In the genomic region with DNA sequence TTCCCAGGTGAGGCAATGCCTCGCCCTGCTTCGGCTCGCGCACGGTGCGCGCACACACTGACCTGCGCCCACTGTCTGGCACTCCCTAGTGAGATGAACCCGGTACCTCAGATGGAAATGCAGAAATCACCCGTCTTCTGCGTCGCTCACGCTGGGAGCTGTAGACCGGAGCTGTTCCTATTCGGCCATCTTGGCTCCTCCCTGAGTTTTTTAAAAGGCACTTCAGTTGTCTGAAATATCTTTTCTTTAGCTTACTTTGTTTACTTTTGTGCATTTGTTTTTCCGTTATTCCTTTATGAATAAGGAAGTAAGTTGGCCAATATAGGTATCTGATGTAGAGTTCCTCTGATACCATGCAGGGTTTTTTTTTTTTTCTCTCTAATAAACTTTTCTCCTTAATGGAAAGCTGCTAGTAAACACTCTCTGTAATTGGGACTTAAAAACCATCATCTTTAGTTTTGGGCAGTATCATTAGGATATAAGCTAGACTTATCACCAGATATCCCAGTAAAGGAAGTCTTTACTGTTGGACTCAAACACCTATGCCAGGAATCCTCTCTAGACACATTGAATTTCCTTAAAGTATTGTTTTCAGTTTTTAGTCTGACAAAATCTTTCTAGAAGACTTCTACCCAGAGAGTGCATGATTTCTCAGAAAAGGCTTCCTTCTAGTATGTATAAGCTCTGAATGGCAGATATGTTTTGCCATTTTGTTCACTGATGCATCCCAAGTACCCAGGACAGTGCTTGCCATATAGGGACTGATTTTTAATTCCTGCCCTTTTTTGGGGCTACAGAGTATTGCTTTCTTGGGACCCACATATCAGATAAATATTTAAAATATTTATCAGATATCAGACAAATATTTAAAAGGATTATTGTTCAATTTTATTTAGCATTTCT, we compare ENCODE assay signal across 9 cellular contexts. TPM values are rescaled to one million over a fixed set of nuclear protein-coding genes. Genes with fewer than 3 reads are reported as not detected.
DNase-seq lines count a peak whose midpoint lies in the region; ATAC-seq, FAIRE-seq and TF ChIP-seq lines count a peak whose summit lies in the region.
"Had no signal": no experiment of that assay in that cellular context is flagged by ENCODE, and none has a peak within 500 bp of the region (broad histone marks: within the 10 kb centered on the region; RNA-seq: fewer than 3 reads in every experiment).

No MANE protein-coding gene starts in this region.

- no peak overlapping the region for H3K23ac ChIP-seq in H1 (ENCODE audit: insufficient read length)

- peak; percentile 9 for DNase-seq in ELF-1 (ENCODE audit: low read depth, low spot score)
- DNase-seq in NCI-H510A (lab: John Stamatoyannopoulos, UW) = peak; percentile 6
- DNase-seq in H1 (ENCODE audit: low read depth in 1 of 2, low spot score in 2 of 2) = no peak
- peak; percentile 14 for DNase-seq in neural progenitor cell (ENCODE audit: low spot score)
- DNase-seq in D721Med (ENCODE audit: insufficient read length, low spot score) = no peak
- DNase-seq in DMS114 treated with DMSO at 0.1 percent for 48 hours (lab: John Stamatoyannopoulos, UW; ENCODE audit: unreplicated experiment) = no peak
- DNase-seq: amygdala had no signal

- H3K18ac ChIP-seq in H1 (ENCODE audit: extremely low read depth, low read length) = 0 out of 2 replicates have a peak overlapping the region, but pooled peaks have one; percentile 2

- no peak overlapping the region for H4K91ac ChIP-seq in H1 (replicated peaks; ENCODE audit: insufficient read length, low read length)

- peak overlapping the region; percentile 97 for H3K27ac Mint-ChIP-seq in neural progenitor cell

- no peaks in the 10 kb centered on the region for H3K79me1 ChIP-seq in H1 (ENCODE audit: low read depth, low read length)

- H3K27me3 ChIP-seq in H1 (replicated peaks in 1 of 4; ENCODE audit: control insufficient read depth in 3 of 4, extremely low read depth in 1 of 4, insufficient read depth in 3 of 4, low read length in 3 of 4) (no peaks in the 10 kb centered on the region), neural progenitor cell (no peaks in the 10 kb centered on the region)

- peaks cover 17% of the 10 kb centered on the region for H3F3A ChIP-seq in neural progenitor cell (ENCODE audit: low read depth)

- H3K36me3 ChIP-seq in H1 (ENCODE audit: control insufficient read depth in 2 of 4, insufficient read depth in 4 of 4, low read length in 3 of 4) (peaks cover 0 to 20% (median 2%) of the 10 kb centered on the region in 4 experiments; a peak in 5 of 8 replicates), neural progenitor cell (peaks cover 20% of the 10 kb centered on the region)

- H2BK15ac ChIP-seq in H1 (ENCODE audit: low read length) = no peak overlapping the region

- H3K27me3 Mint-ChIP-seq in neural progenitor cell (ENCODE audit: insufficient read depth, low read depth) = no peaks in the 10 kb centered on the region

- H2BK5ac ChIP-seq in H1 (ENCODE audit: low read depth, low read length) = no peak overlapping the region

- H2BK20ac ChIP-seq in H1 (ENCODE audit: low read length) = no peak overlapping the region

- H3K27ac ChIP-seq in H1 (ENCODE audit: low read depth, low read length) (peak overlapping the region; percentile 51; the same call in 1 of the 2 replicates), neural progenitor cell (peak overlapping the region; percentile 35)

- no peaks in the 10 kb centered on the region for H3K9me3 Mint-ChIP-seq in neural progenitor cell

- TF ChIP-seq CTCF in H1 (IDR thresholded peaks at IDR 0.05; ENCODE audit: control extremely low read depth in 1 of 3, insufficient read depth in 1 of 3, low read depth in 1 of 3, low read length in 3 of 3) (no peak), neural progenitor cell (IDR thresholded peaks at IDR 0.05) (no peak), D721Med (IDR thresholded peaks at IDR 0.05; ENCODE audit: insufficient read depth, missing control alignments) (no peak)

- H3K9me3 ChIP-seq in H1 (ENCODE audit: insufficient read depth in 2 of 2, low read depth in 1 of 2, low read length in 1 of 2) = no peaks in the 10 kb centered on the region
- H3K9me3 ChIP-seq in neural progenitor cell (ENCODE audit: low read depth) = no peaks in the 10 kb centered on the region

- H3K36me3 Mint-ChIP-seq in neural progenitor cell = peaks cover 5% of the 10 kb centered on the region

- FAIRE-seq in H1 (lab: Jason Lieb, UNC) (no peak), D721Med (lab: Jason Lieb, UNC) (no peak)

- 0 out of 3 replicates have a peak, but pooled peaks of 1 of the 2 experiments have one; percentile 23 for TF ChIP-seq POLR2A in H1 (IDR thresholded peaks at IDR 0.05; ENCODE audit: control extremely low read depth in 1 of 2, low read depth in 2 of 2, low read length in 2 of 2)

- peaks cover 0 to 4% of the 10 kb centered on the region in 2 experiments; a peak in 2 of 4 replicates for H3K79me2 ChIP-seq in H1 (ENCODE audit: control insufficient read depth in 1 of 2, insufficient read depth in 2 of 2, low read length in 2 of 2)
- H3K79me2 ChIP-seq in neural progenitor cell (ENCODE audit: low read depth) = peaks cover 50% of the 10 kb centered on the region

- H4K20me1 ChIP-seq in H1 (replicated peaks in 1 of 2; ENCODE audit: control insufficient read depth in 1 of 2, insufficient read depth in 2 of 2, low read length in 2 of 2) = no peaks in the 10 kb centered on the region
- H4K20me1 ChIP-seq in neural progenitor cell (ENCODE audit: low read depth) = no peaks in the 10 kb centered on the region

- H3K4me1 ChIP-seq in H1 (replicated peaks in 1 of 4; ENCODE audit: control insufficient read depth in 3 of 4, insufficient read depth in 4 of 4, low read length in 3 of 4) = peaks cover 0 to 3% (median 3%) of the 10 kb centered on the region in 4 experiments; a peak in 2 of 7 replicates
- H3K4me1 ChIP-seq in neural progenitor cell = peaks cover 20% of the 10 kb centered on the region

- no peak for TF ChIP-seq RAD21 in H1 (IDR thresholded peaks at IDR 0.05 in 1 of 2, conservative IDR thresholded peaks at IDR 0.05 in 1 of 2; ENCODE audit: low read depth in 2 of 2, low read length in 2 of 2)

- H3K14ac ChIP-seq in H1 (ENCODE audit: insufficient read length) = no peak overlapping the region

- H2AK5ac ChIP-seq in H1 (ENCODE audit: low read depth, low read length) = no peak overlapping the region

- H2AFZ ChIP-seq in H1 (ENCODE audit: low read length) (no peak overlapping the region), neural progenitor cell (replicated peaks) (no peak overlapping the region)

- no peak for ATAC-seq in GM21423 (IDR thresholded peaks at IDR 0.05; ENCODE audit: unreplicated experiment)
- no peak for ATAC-seq in HG03442 (IDR thresholded peaks at IDR 0.05; ENCODE audit: unreplicated experiment)

- H3K9ac ChIP-seq in H1 (replicated peaks in 1 of 4; ENCODE audit: extremely low read depth in 1 of 4, low read depth in 3 of 4, low read length in 3 of 4) (peak overlapping the region; percentile 8 to 62 (median 31); a peak in 4 of 7 replicates), neural progenitor cell (no peak overlapping the region)

- H3K4me2 ChIP-seq in H1 (ENCODE audit: insufficient read depth in 1 of 2, low read depth in 2 of 2, low read length in 2 of 2) (peak overlapping the region; percentile 23 to 49; a peak in 3 of 4 replicates), neural progenitor cell (peak overlapping the region; percentile 88)

- no peak overlapping the region for H4K8ac ChIP-seq in H1 (ENCODE audit: extremely low read depth, insufficient read depth, low read length)

- H3K56ac ChIP-seq in H1 (replicated peaks; ENCODE audit: insufficient read length, low read depth, low read length) = no peak overlapping the region

- H2BK120ac ChIP-seq in H1 (replicated peaks; ENCODE audit: low read depth, low read length) = peak overlapping the region; percentile 64

- peak overlapping the region; percentile 83 for H4K5ac ChIP-seq in H1 (ENCODE audit: insufficient read length, low read depth, low read length)

- peak overlapping the region; percentile 88 for H3K4me3 Mint-ChIP-seq in neural progenitor cell

- H2BK12ac ChIP-seq in H1 (ENCODE audit: low read depth, low read length) = no peak overlapping the region

- no peak for TF ChIP-seq EP300 in H1 (IDR thresholded peaks at IDR 0.05; ENCODE audit: borderline replicate concordance in 1 of 2, low read depth in 2 of 2, low read length in 2 of 2)

- CTCF ChIA-PET in H1 (lab: Charles Lee; ENCODE audit: partially characterized antibody) = interaction anchor here (0.6 to 1.7 kb wide), 2 partner anchors 95 to 115 kb away, joined by 3 to 5 read pairs; no protein-coding TSS in a partner anchor

- 9% methylated on average over 7 of the region's 16 CpGs; no CpG with 5 or more reads in 1 of the 2 experiments for WGBS in H1 (ENCODE audit: extremely low coverage in 1 of 2, insufficient coverage in 1 of 2, insufficient read length in 1 of 2, insufficient replicate concordance in 2 of 2, low coverage in 1 of 2, low lambda C conversion rate in 2 of 2, missing lambda C conversion rate in 1 of 2), 2 experiments

- H3K23me2 ChIP-seq in H1 (ENCODE audit: low read depth, low read length) = no peaks in the 10 kb centered on the region

- H3K4me1 Mint-ChIP-seq in neural progenitor cell = peaks cover 5% of the 10 kb centered on the region

- H3K4ac ChIP-seq in H1 (replicated peaks; ENCODE audit: insufficient read length, low read depth, low read length) = no peak overlapping the region

- POLR2A ChIA-PET in H1 (lab: Charles Lee; ENCODE audit: partially characterized antibody) = interaction anchor here (0.9 to 1.9 kb wide), 6 partner anchors 12 to 141 kb away, joined by 3 to 9 read pairs (median 4); a partner anchor contains a TSS

- H3K4me3 ChIP-seq in H1 (ENCODE audit: extremely low read depth in 1 of 4, insufficient read depth in 2 of 4, low read depth in 3 of 4, low read length in 4 of 4) (peak overlapping the region; percentile 29 to 68 (median 43); a peak in 6 of 8 replicates), neural progenitor cell (peak overlapping the region; percentile 51)

TF ChIP-seq in H1, 55 proteins besides CTCF, POLR2A, EP300 and RAD21:
- no peak for TF ChIP-seq RFX5 (IDR thresholded peaks at IDR 0.05; ENCODE audit: borderline replicate concordance, low read depth, low read length)
- TF ChIP-seq YY1 (IDR thresholded peaks at IDR 0.05; ENCODE audit: low read depth, low read length) = 0 out of 2 replicates have a peak, but pooled peaks have one; percentile 3
- TF ChIP-seq RBBP5 (IDR thresholded peaks at IDR 0.05; ENCODE audit: borderline replicate concordance, low read depth, low read length) = no peak

RNA-seq across cellular contexts. Expression of a gene that starts 35.8 kb away (rescaled TPM):
- 7.1 and 8.5 TPM in 2 replicates for total RNA-seq in H1 (2021; fragmentation: NEBNext Ultra II Directional; extraction: Animal tissue kit (Norgen Biotek cat#: 25700))
- polyA plus RNA-seq in H1 (2011; rRNA removed) = 5.8 and 6.6 TPM in 2 replicates
- 2.5 TPM for polyA plus RNA-seq in H1 (2011; cell fraction: cytosol; rRNA removed)
- 9.9 TPM for polyA plus RNA-seq in H1 (2011; cell fraction: nucleus; rRNA removed)
- 6.1 to 8.1 TPM (median 7.4 TPM) in 4 replicates for polyA plus RNA-seq in H1 (2012, experiment 1 of 2)
- 6.2 TPM for polyA plus RNA-seq in H1 (2012, experiment 2 of 2)
- polyA plus RNA-seq in H1 (2013, experiment 1 of 2) = 4.5 TPM
- 3.6 TPM for polyA plus RNA-seq in H1 (2013, experiment 2 of 2)
- 7.3 and 8.0 TPM in 2 replicates for polyA minus RNA-seq in H1 (2011; rRNA and poly(A)+ RNA removed)
- polyA minus RNA-seq in H1 (2011; cell fraction: cytosol; rRNA and poly(A)+ RNA removed) = 6.2 TPM
- polyA minus RNA-seq in H1 (2011; cell fraction: nucleus; rRNA and poly(A)+ RNA removed) = 6.8 TPM
- 0.39 and 1.1 TPM in 2 replicates for total RNA-seq in neural progenitor cell (ENCODE audit: low replicate concordance)

Comparison
In these comparisons a context has a peak if more than half of its experiments do, and no peak if none do; other contexts are left out.
1. DNase-seq: peak in ELF-1 (single experiment), NCI-H510A (single experiment) and neural progenitor cell (single experiment); none in H1 (0 of 2), D721Med (single experiment) and DMS114 treated with DMSO at 0.1 percent for 48 hours (single experiment).